In the genomic region with DNA sequence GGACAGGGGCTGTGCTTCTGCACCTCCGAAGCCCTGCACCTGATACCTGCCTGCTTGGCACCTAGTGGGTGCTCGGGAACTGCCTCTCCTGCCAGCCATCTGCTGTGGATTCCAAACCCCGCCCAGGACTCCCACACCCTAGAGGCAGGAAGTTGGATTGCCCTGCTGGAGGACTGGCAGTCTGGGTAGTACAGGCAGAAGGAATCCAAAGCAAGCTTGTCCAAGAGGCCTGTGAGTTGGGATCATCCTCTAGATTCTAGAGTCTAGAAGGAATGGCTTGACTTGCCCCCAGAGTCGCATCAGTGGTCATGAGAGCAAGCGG, we compare ENCODE assay signal across 1 cellular context.
TF ChIP-seq lines count a peak whose summit lies in the region.

No MANE protein-coding gene starts in this region.

TF ChIP-seq in GM23338, 12 proteins besides CTCF, POLR2A, EP300 and RAD21 (continued from another document):
- no peak for TF ChIP-seq ZNF462 (CRISPR knock-in tag; IDR thresholded peaks at IDR 0.05)
